Comparison of ENCODE assay signal across 9 cellular contexts in genomic region chr12:121812921-121813896, GRCh38. TPM values are rescaled to one million over a fixed set of nuclear protein-coding genes. Genes with fewer than 3 reads are reported as not detected.
DNase-seq lines count a peak whose midpoint lies in the region; ATAC-seq and TF ChIP-seq lines count a peak whose summit lies in the region.
"Had no signal": no experiment of that assay in that cellular context is flagged by ENCODE, and none has a peak within 500 bp of the region (broad histone marks: within the 10 kb centered on the region; RNA-seq: fewer than 3 reads in every experiment).

No MANE protein-coding gene starts in this region.

- H3K9me3 Mint-ChIP-seq in CD4-positive, alpha-beta memory T cell = peaks cover 0 to 3% (median 0%) of the 10 kb centered on the region in 8 donors
- H3K9me3 Mint-ChIP-seq in endothelial cell (ENCODE audit: unreplicated experiment) (no peaks in the 10 kb centered on the region), neural progenitor cell (no peaks in the 10 kb centered on the region)

- POLR2A ChIA-PET in CD4-positive, alpha-beta memory T cell (lab: Charles Lee; ENCODE audit: partially characterized antibody) = interaction anchor here (1.2 to 44.6 kb wide), 2 partner anchors 22 to 101 kb away, joined by 5 to 2727 read pairs; partner anchors contain the start of genes RHOF, SETD1B and TMEM120B

- H2AFZ ChIP-seq in OCI-LY3 (ENCODE audit: low read depth, low read length) (no peak overlapping the region), neural progenitor cell (replicated peaks) (no peak overlapping the region)

- intact Hi-C loops in CD4-positive, alpha-beta memory T cell (cut with micrococcal nuclease) = loop anchor here (1.0 to 2.0 kb wide), 4 partner anchors 18 to 116 kb away; partner anchors contain the start of gene PSMD9

- DNase-seq in CD4-positive, alpha-beta memory T cell = peak in 1 of 5 donors; percentile 37
- DNase-seq in endothelial cell (ENCODE audit: low spot score) (no peak), neural progenitor cell (ENCODE audit: low spot score) (no peak), kidney glomerular epithelial cell (lab: John Stamatoyannopoulos, UW) (no peak), HPDE6-E6E7 (ENCODE audit: extremely low spot score) (no peak)

- H3K36me3 Mint-ChIP-seq in CD4-positive, alpha-beta memory T cell = peaks cover 38 to 62% of the 10 kb centered on the region in 2 donors
- H3K36me3 Mint-ChIP-seq in endothelial cell (ENCODE audit: low read depth, unreplicated experiment) (peaks cover 31% of the 10 kb centered on the region), neural progenitor cell (peaks cover 30% of the 10 kb centered on the region)

- peak overlapping the region; percentile 70 to 87 (median 81) for H3K27ac Mint-ChIP-seq in CD4-positive, alpha-beta memory T cell
- peak overlapping the region; percentile 30 for H3K27ac Mint-ChIP-seq in endothelial cell (ENCODE audit: unreplicated experiment)
- H3K27ac Mint-ChIP-seq in neural progenitor cell = no peak overlapping the region

- peak overlapping the region; percentile 80 to 90 (median 86) for H3K4me3 Mint-ChIP-seq in CD4-positive, alpha-beta memory T cell
- H3K4me3 Mint-ChIP-seq in endothelial cell (ENCODE audit: unreplicated experiment) = peak overlapping the region; percentile 86
- H3K4me3 Mint-ChIP-seq in neural progenitor cell = peak overlapping the region; percentile 84

- peaks cover 67% of the 10 kb centered on the region for H3K36me3 ChIP-seq in CD4-positive, alpha-beta memory T cell (ENCODE audit: insufficient read depth, low read length)
- H3K36me3 ChIP-seq in OCI-LY3 (replicated peaks; ENCODE audit: low read depth, low read length) = peaks cover 79% of the 10 kb centered on the region
- H3K36me3 ChIP-seq in neural progenitor cell = no peaks in the 10 kb centered on the region

- peaks cover 46% of the 10 kb centered on the region for H3K4me1 ChIP-seq in CD4-positive, alpha-beta memory T cell (ENCODE audit: insufficient read depth, low read length)
- H3K4me1 ChIP-seq in OCI-LY3 (ENCODE audit: low read length) (peaks cover 18% of the 10 kb centered on the region), neural progenitor cell (peaks cover 16% of the 10 kb centered on the region)

- H3K79me2 ChIP-seq in OCI-LY3 (ENCODE audit: low read length) (peaks cover 67% of the 10 kb centered on the region), neural progenitor cell (ENCODE audit: low read depth) (peaks cover 63% of the 10 kb centered on the region)

- CTCF ChIA-PET in CD4-positive, alpha-beta memory T cell (lab: Charles Lee; ENCODE audit: partially characterized antibody) = interaction anchor here (0.9 to 16.7 kb wide), 8 partner anchors 13 to 103 kb away, joined by 3 to 918 read pairs (median 12); partner anchors contain the start of genes PSMD9 and RHOF

- H3K27ac ChIP-seq in CD4-positive, alpha-beta memory T cell (ENCODE audit: low read depth, low read length) = no peak overlapping the region
- H3K27ac ChIP-seq in OCI-LY3 (ENCODE audit: low read length) (no peak overlapping the region), neural progenitor cell (no peak overlapping the region)

- peaks cover 22 to 53% (median 39%) of the 10 kb centered on the region in 4 donors for H3K4me1 Mint-ChIP-seq in CD4-positive, alpha-beta memory T cell
- peaks cover 17% of the 10 kb centered on the region for H3K4me1 Mint-ChIP-seq in endothelial cell (ENCODE audit: unreplicated experiment)
- peaks cover 23% of the 10 kb centered on the region for H3K4me1 Mint-ChIP-seq in neural progenitor cell

- no peaks in the 10 kb centered on the region for H3K27me3 Mint-ChIP-seq in CD4-positive, alpha-beta memory T cell
- H3K27me3 Mint-ChIP-seq in endothelial cell (ENCODE audit: unreplicated experiment) (peaks cover 9% of the 10 kb centered on the region), neural progenitor cell (ENCODE audit: insufficient read depth, low read depth) (peaks cover 2% of the 10 kb centered on the region)

- peak overlapping the region; percentile 96; the same call in 1 of the 2 replicates for H3K4me2 ChIP-seq in OCI-LY3 (ENCODE audit: low read length)
- H3K4me2 ChIP-seq in neural progenitor cell = peak overlapping the region; percentile 77

- H3F3A ChIP-seq in neural progenitor cell (ENCODE audit: low read depth) = peaks cover 16% of the 10 kb centered on the region

- H3K9me3 ChIP-seq in CD4-positive, alpha-beta memory T cell (ENCODE audit: control insufficient read depth in 1 of 2, low read length in 2 of 2) = no peaks in the 10 kb centered on the region
- H3K9me3 ChIP-seq in OCI-LY3 (ENCODE audit: insufficient read depth, low read length) (no peaks in the 10 kb centered on the region), neural progenitor cell (ENCODE audit: low read depth) (no peaks in the 10 kb centered on the region)

- H4K20me1 ChIP-seq in OCI-LY3 (ENCODE audit: insufficient read depth, low read length) (peaks cover 38% of the 10 kb centered on the region), neural progenitor cell (ENCODE audit: low read depth) (peaks cover 46% of the 10 kb centered on the region)

- no peak for TF ChIP-seq CTCF in OCI-LY3 (IDR thresholded peaks at IDR 0.05; ENCODE audit: low read depth, low read length)
- TF ChIP-seq CTCF in endothelial cell (IDR thresholded peaks at IDR 0.05; ENCODE audit: unreplicated experiment) = no peak
- no peak for TF ChIP-seq CTCF in neural progenitor cell (IDR thresholded peaks at IDR 0.05)

- H3K27me3 ChIP-seq in CD4-positive, alpha-beta memory T cell (ENCODE audit: insufficient read depth, low read length) = no peaks in the 10 kb centered on the region
- H3K27me3 ChIP-seq in OCI-LY3 (ENCODE audit: low read depth, low read length) = no peaks in the 10 kb centered on the region
- no peaks in the 10 kb centered on the region for H3K27me3 ChIP-seq in neural progenitor cell

- H3K4me3 ChIP-seq in CD4-positive, alpha-beta memory T cell (ENCODE audit: low read length in 2 of 2) = peak overlapping the region in 1 of 2 donors; percentile 63
- H3K4me3 ChIP-seq in OCI-LY3 (ENCODE audit: low read length) (no peak overlapping the region), neural progenitor cell (peak overlapping the region; percentile 60)

- ATAC-seq in HG03520 (IDR thresholded peaks at IDR 0.05; ENCODE audit: unreplicated experiment) = no peak
- no peak for ATAC-seq in HG03025 (IDR thresholded peaks at IDR 0.05; ENCODE audit: low FRiP score, unreplicated experiment)

- H3K9ac ChIP-seq in OCI-LY3 (ENCODE audit: low read length) = no peak overlapping the region
- no peak overlapping the region for H3K9ac ChIP-seq in neural progenitor cell

RNA-seq across cellular contexts. Expression of gene SETD1B, which starts 9.4 kb away (rescaled TPM):
- total RNA-seq in CD4-positive, alpha-beta memory T cell = 10 to 100 TPM; 67.1 to 69.3 TPM
- 1 to 10 TPM in 1 of 2 donors, under 1 TPM in 1; 0.13 to 3.3 TPM for polyA plus RNA-seq in CD4-positive, alpha-beta memory T cell
- total RNA-seq in endothelial cell (ENCODE audit: unreplicated experiment) = 25.3 TPM
- 1.8 and 4.4 TPM in 2 replicates for total RNA-seq in neural progenitor cell (ENCODE audit: low replicate concordance)

RNA-seq across cellular contexts. Expression of gene RHOF, which starts 19.7 kb away (rescaled TPM):
- total RNA-seq in CD4-positive, alpha-beta memory T cell = 100 to 1,000 TPM; 137 to 138 TPM
- polyA plus RNA-seq in CD4-positive, alpha-beta memory T cell = 100 to 1,000 TPM in 1 of 2 donors, 10 to 100 TPM in 1; 72.6 to 106 TPM
- total RNA-seq in endothelial cell (ENCODE audit: unreplicated experiment) (25.7 TPM), neural progenitor cell (ENCODE audit: low replicate concordance) (20.1 and 30.8 TPM in 2 replicates)

RNA-seq across cellular contexts. Expression of gene HPD, which starts 45.5 kb away (rescaled TPM):
- not detected for total RNA-seq in CD4-positive, alpha-beta memory T cell
- not detected for polyA plus RNA-seq in CD4-positive, alpha-beta memory T cell
- not detected for total RNA-seq in endothelial cell (ENCODE audit: unreplicated experiment)
- not detected in 2 replicates for total RNA-seq in neural progenitor cell (ENCODE audit: low replicate concordance)
- total RNA-seq: activated CD8-positive, alpha-beta memory T cell treated with anti-CD3 and anti-CD28 coated beads for 36 hours had no signal
